ENCODE assay signal across 8 cellular contexts in genomic region chr7:5557920-5558401, GRCh38. TPM values are rescaled to one million over a fixed set of nuclear protein-coding genes. Genes with fewer than 3 reads are reported as not detected.
DNase-seq lines count a peak whose midpoint lies in the region; ATAC-seq, FAIRE-seq and TF ChIP-seq lines count a peak whose summit lies in the region.

No MANE protein-coding gene starts in this region.

- FAIRE-seq in HepG2 (lab: Jason Lieb, UNC), result no peak

- H3K36me3 ChIP-seq in HepG2 (replicated peaks in 1 of 2; ENCODE audit: control insufficient read depth in 1 of 2, insufficient read depth in 2 of 2, low read length in 2 of 2), result no peaks in the 10 kb centered on the region

- no TSS peak for BruUV-seq in HepG2 (replicated peaks; lab: Mats Ljungman, UMichigan)

- POLR2A ChIA-PET in HepG2 (lab: Yijun Ruan, JAX), result interaction anchor here (0.8 to 3.5 kb wide), 6 partner anchors 13 to 63 kb away, joined by 3 to 38 read pairs (median 6); no protein-coding TSS in a partner anchor

- no peaks in the 10 kb centered on the region for H3K9me3 ChIP-seq in HepG2 (ENCODE audit: low read length)

- peak overlapping the region; percentile 48 to 68 (median 55); a peak in 5 of 6 replicates for H3K4me3 ChIP-seq in HepG2 (replicated peaks in 1 of 3; ENCODE audit: insufficient read depth in 1 of 3, low read depth in 2 of 3, low read length in 3 of 3)

- WGBS in HepG2 (ENCODE audit: low lambda C conversion rate), result 2% methylated on average over 12 of the region's 12 CpGs

- H3K4me2 ChIP-seq in HepG2 (ENCODE audit: low read depth, low read length), result peak overlapping the region; percentile 93

- intact Hi-C loops in HepG2 (cut with micrococcal nuclease; ENCODE audit: unreplicated experiment), result no loop called here

- H3K9ac ChIP-seq in HepG2 (ENCODE audit: insufficient read depth, low read depth, low read length), result peak overlapping the region; percentile 61; the same call in 1 of the 2 replicates

- in situ Hi-C loops in HepG2 (cut with HindIII; ENCODE audit: extremely low pct_ligation_motif_present, low pct_unique_long_range_greater_than_20kb), result no loop called here

- peak overlapping the region; percentile 87 for H3K27ac ChIP-seq in HepG2 (ENCODE audit: extremely low read length, insufficient read depth, low read length)
- peak overlapping the region; percentile 88 for H3K27ac ChIP-seq in substantia nigra (ENCODE audit: low read depth, low read length, poor library complexity, severe bottlenecking)

- TF ChIP-seq POLR2A in HepG2 (IDR thresholded peaks at IDR 0.05; ENCODE audit: insufficient read depth in 1 of 2, low read depth in 2 of 2, low read length in 2 of 2), result peak in 1 of 2 experiments; percentile 19; a peak in 1 of 4 replicates

- DNase-seq in activated effector memory CD4-positive, alpha-beta T cell treated with anti-CD3 and anti-CD28 coated beads, Interleukin-2, amount 50 U/mL, for 16 hours, result peak; percentile 66
- no peak for DNase-seq in activated effector memory CD4-positive, alpha-beta T cell treated with Interleukin-2 at 50 U/mL for 16 hours
- peak; percentile 57 for DNase-seq in HK-2 (ENCODE audit: unreplicated experiment)
- DNase-seq in anterior cingulate cortex (lab: John Stamatoyannopoulos, UW), result peak in 41 of 58 donors; percentile 7 to 69 (median 32)
- peak; percentile 63 for DNase-seq in HepG2 (ENCODE audit: low spot score)
- DNase-seq in substantia nigra (lab: John Stamatoyannopoulos, UW), result peak in 41 of 49 donors; percentile 7 to 79 (median 46)
- no peak for DNase-seq in COLO668 (lab: John Stamatoyannopoulos, UW; ENCODE audit: unreplicated experiment)

- no peak for TF ChIP-seq CTCF in HepG2 (CRISPR knock-in tag; IDR thresholded peaks at IDR 0.05)

- TF ChIP-seq EP300 in HepG2 (IDR thresholded peaks at IDR 0.05; ENCODE audit: low read depth in 2 of 2, low read length in 2 of 2) (no peak), HepG2 (CRISPR knock-in tag; IDR thresholded peaks at IDR 0.05; ENCODE audit: borderline replicate concordance) (peak; percentile 38; the same call in 1 of the 2 replicates)

- H3K4me1 ChIP-seq in HepG2 (ENCODE audit: insufficient read depth, low read length), result peaks cover 54% of the 10 kb centered on the region

- H3K27me3 ChIP-seq in HepG2 (ENCODE audit: control insufficient read depth in 1 of 2, insufficient read depth in 2 of 2, low read length in 2 of 2), result no peaks in the 10 kb centered on the region

- CTCF ChIA-PET in HepG2 (lab: Yijun Ruan, JAX; ENCODE audit: low intra/inter-chr PET ratio, low total read pairs), result interaction anchor here (1.1 to 1.5 kb wide), 2 partner anchors 63 to 107 kb away, joined by 3 to 23 read pairs; no protein-coding TSS in a partner anchor

- no peaks in the 10 kb centered on the region for H4K20me1 ChIP-seq in HepG2 (ENCODE audit: insufficient read depth, low read length)

- TF ChIP-seq RAD21 in HepG2 (CRISPR knock-in tag; IDR thresholded peaks at IDR 0.05), result no peak

- H2AFZ ChIP-seq in HepG2 (ENCODE audit: low read length), result no peak overlapping the region

- H3K79me2 ChIP-seq in HepG2 (ENCODE audit: insufficient read depth, low read length), result no peaks in the 10 kb centered on the region

- peak; percentile 49 for ATAC-seq in HepG2
- ATAC-seq in GM19328 (IDR thresholded peaks at IDR 0.05; ENCODE audit: unreplicated experiment), result no peak

TF ChIP-seq in HepG2, 621 proteins besides CTCF, POLR2A, EP300 and RAD21 (continues in another document):
- TF ChIP-seq ZNF543 (CRISPR knock-in tag; IDR thresholded peaks at IDR 0.05) (no peak), YEATS4 (CRISPR knock-in tag; IDR thresholded peaks at IDR 0.05; ENCODE audit: borderline replicate concordance) (0 out of 2 replicates have a peak, but pooled peaks have one; percentile 13), ZNF121 (CRISPR knock-in tag; IDR thresholded peaks at IDR 0.05) (peak; percentile 87), RBFOX2 (IDR thresholded peaks at IDR 0.05; ENCODE audit: low read depth, low read length) (peak; percentile 49)

RNA-seq across cellular contexts. Expression of gene ACTB, which starts 27.6 kb away (rescaled TPM):
- total RNA-seq in HepG2 (2016; rRNA removed; fragmentation: Illumina TruSeq; extraction: Trizol), result 983 and 1,099 TPM in 2 replicates
- total RNA-seq in HepG2 (2016; cell fraction: cytosol; rRNA removed; fragmentation: Illumina TruSeq; extraction: Trizol; ENCODE audit: low read depth), result 406 and 413 TPM in 2 replicates
- 966 and 972 TPM in 2 replicates for total RNA-seq in HepG2 (2016; cell fraction: insoluble cytoplasmic fraction; rRNA removed; fragmentation: Illumina TruSeq; extraction: Trizol)
- 815 and 929 TPM in 2 replicates for total RNA-seq in HepG2 (2016; cell fraction: membrane; rRNA removed; fragmentation: Illumina TruSeq; extraction: Trizol)
- 668 and 755 TPM in 2 replicates for total RNA-seq in HepG2 (2016; cell fraction: nucleus; rRNA removed; fragmentation: Illumina TruSeq; extraction: Trizol)
- 984 and 1,160 TPM in 2 replicates for polyA plus RNA-seq in HepG2 (2011; rRNA removed)
- 567 and 620 TPM in 2 replicates for polyA plus RNA-seq in HepG2 (2011; cell fraction: cytosol; rRNA removed)
- 1,565 and 1,995 TPM in 2 replicates for polyA plus RNA-seq in HepG2 (2011; cell fraction: nucleus; rRNA removed)
- polyA plus RNA-seq in HepG2 (2012), result 984 and 1,070 TPM in 2 replicates
- polyA plus RNA-seq in HepG2 (2016; cell fraction: cytosol; fragmentation: Illumina TruSeq; extraction: Trizol; ENCODE audit: low read depth), result 510 and 558 TPM in 2 replicates
- polyA plus RNA-seq in HepG2 (2016; cell fraction: insoluble cytoplasmic fraction; fragmentation: Illumina TruSeq; extraction: Trizol; ENCODE audit: low read depth), result 1,764 and 2,207 TPM in 2 replicates
- polyA plus RNA-seq in HepG2 (2016; cell fraction: membrane; fragmentation: Illumina TruSeq; extraction: Trizol; ENCODE audit: low read depth), result 1,095 and 1,097 TPM in 2 replicates
- polyA plus RNA-seq in HepG2 (2016; cell fraction: nucleus; fragmentation: Illumina TruSeq; extraction: Trizol; ENCODE audit: insufficient read depth, low read depth), result 1,747 and 1,824 TPM in 2 replicates
- 2,677 and 2,857 TPM in 2 replicates for polyA minus RNA-seq in HepG2 (2011; rRNA and poly(A)+ RNA removed; ENCODE audit: low replicate concordance)
- polyA minus RNA-seq in HepG2 (2011; cell fraction: cytosol; rRNA and poly(A)+ RNA removed), result 1,014 and 1,055 TPM in 2 replicates
- 329 and 574 TPM in 2 replicates for polyA minus RNA-seq in HepG2 (2011; cell fraction: nucleus; rRNA and poly(A)+ RNA removed)

RNA-seq across cellular contexts. Expression of gene FSCN1, which starts 34.7 kb away (rescaled TPM):
- total RNA-seq in HepG2 (2016; rRNA removed; fragmentation: Illumina TruSeq; extraction: Trizol), result 35.5 and 44.0 TPM in 2 replicates
- total RNA-seq in HepG2 (2016; cell fraction: cytosol; rRNA removed; fragmentation: Illumina TruSeq; extraction: Trizol; ENCODE audit: low read depth), result 6.4 and 7.4 TPM in 2 replicates
- 32.0 and 43.8 TPM in 2 replicates for total RNA-seq in HepG2 (2016; cell fraction: insoluble cytoplasmic fraction; rRNA removed; fragmentation: Illumina TruSeq; extraction: Trizol)
- 20.9 and 22.0 TPM in 2 replicates for total RNA-seq in HepG2 (2016; cell fraction: membrane; rRNA removed; fragmentation: Illumina TruSeq; extraction: Trizol)
- total RNA-seq in HepG2 (2016; cell fraction: nucleus; rRNA removed; fragmentation: Illumina TruSeq; extraction: Trizol), result 21.3 and 24.5 TPM in 2 replicates
- polyA plus RNA-seq in HepG2 (2011; rRNA removed), result 21.2 and 29.0 TPM in 2 replicates
- 21.0 and 36.3 TPM in 2 replicates for polyA plus RNA-seq in HepG2 (2011; cell fraction: cytosol; rRNA removed)
- 41.0 and 50.2 TPM in 2 replicates for polyA plus RNA-seq in HepG2 (2011; cell fraction: nucleus; rRNA removed)
- 7.3 and 18.5 TPM in 2 replicates for polyA plus RNA-seq in HepG2 (2012)
- polyA plus RNA-seq in HepG2 (2016; cell fraction: cytosol; fragmentation: Illumina TruSeq; extraction: Trizol; ENCODE audit: low read depth), result 10.2 and 10.8 TPM in 2 replicates
- 58.7 and 73.9 TPM in 2 replicates for polyA plus RNA-seq in HepG2 (2016; cell fraction: insoluble cytoplasmic fraction; fragmentation: Illumina TruSeq; extraction: Trizol; ENCODE audit: low read depth)
- polyA plus RNA-seq in HepG2 (2016; cell fraction: membrane; fragmentation: Illumina TruSeq; extraction: Trizol; ENCODE audit: low read depth), result 22.3 and 24.1 TPM in 2 replicates
- polyA plus RNA-seq in HepG2 (2016; cell fraction: nucleus; fragmentation: Illumina TruSeq; extraction: Trizol; ENCODE audit: insufficient read depth, low read depth), result 53.5 and 58.8 TPM in 2 replicates
- polyA minus RNA-seq in HepG2 (2011; rRNA and poly(A)+ RNA removed; ENCODE audit: low replicate concordance), result 66.5 and 90.1 TPM in 2 replicates
- 43.7 and 53.5 TPM in 2 replicates for polyA minus RNA-seq in HepG2 (2011; cell fraction: cytosol; rRNA and poly(A)+ RNA removed)
- 12.7 and 16.4 TPM in 2 replicates for polyA minus RNA-seq in HepG2 (2011; cell fraction: nucleus; rRNA and poly(A)+ RNA removed)

RNA-seq across cellular contexts. Expression of gene FBXL18, which starts 44.4 kb away (rescaled TPM):
- 3.9 TPM in 2 replicates for total RNA-seq in HepG2 (2016; rRNA removed; fragmentation: Illumina TruSeq; extraction: Trizol)
- 1.1 and 1.6 TPM in 2 replicates for total RNA-seq in HepG2 (2016; cell fraction: cytosol; rRNA removed; fragmentation: Illumina TruSeq; extraction: Trizol; ENCODE audit: low read depth)
- total RNA-seq in HepG2 (2016; cell fraction: insoluble cytoplasmic fraction; rRNA removed; fragmentation: Illumina TruSeq; extraction: Trizol), result 3.7 and 4.0 TPM in 2 replicates
- 1.5 and 2.0 TPM in 2 replicates for total RNA-seq in HepG2 (2016; cell fraction: membrane; rRNA removed; fragmentation: Illumina TruSeq; extraction: Trizol)
- 2.9 and 3.3 TPM in 2 replicates for total RNA-seq in HepG2 (2016; cell fraction: nucleus; rRNA removed; fragmentation: Illumina TruSeq; extraction: Trizol)
- polyA plus RNA-seq in HepG2 (2011; rRNA removed), result 1.1 and 1.5 TPM in 2 replicates
- polyA plus RNA-seq in HepG2 (2011; cell fraction: cytosol; rRNA removed), result 0.63 and 1.1 TPM in 2 replicates
- 4.2 and 7.3 TPM in 2 replicates for polyA plus RNA-seq in HepG2 (2011; cell fraction: nucleus; rRNA removed)
- polyA plus RNA-seq in HepG2 (2012), result 1.5 and 2.0 TPM in 2 replicates
- polyA plus RNA-seq in HepG2 (2016; cell fraction: cytosol; fragmentation: Illumina TruSeq; extraction: Trizol; ENCODE audit: low read depth), result 0.17 and 0.19 TPM in 2 replicates
- polyA plus RNA-seq in HepG2 (2016; cell fraction: insoluble cytoplasmic fraction; fragmentation: Illumina TruSeq; extraction: Trizol; ENCODE audit: low read depth), result 1.4 and 2.4 TPM in 2 replicates
- polyA plus RNA-seq in HepG2 (2016; cell fraction: membrane; fragmentation: Illumina TruSeq; extraction: Trizol; ENCODE audit: low read depth), result 0.11 and 0.30 TPM in 2 replicates
- 2.1 and 2.5 TPM in 2 replicates for polyA plus RNA-seq in HepG2 (2016; cell fraction: nucleus; fragmentation: Illumina TruSeq; extraction: Trizol; ENCODE audit: insufficient read depth, low read depth)
- polyA minus RNA-seq in HepG2 (2011; rRNA and poly(A)+ RNA removed; ENCODE audit: low replicate concordance), result 9.2 and 12.0 TPM in 2 replicates
- polyA minus RNA-seq in HepG2 (2011; cell fraction: cytosol; rRNA and poly(A)+ RNA removed), result 3.7 and 4.0 TPM in 2 replicates
- 4.1 and 4.5 TPM in 2 replicates for polyA minus RNA-seq in HepG2 (2011; cell fraction: nucleus; rRNA and poly(A)+ RNA removed)

Comparison
In these comparisons a context has a peak if more than half of its experiments do, and no peak if none do; other contexts are left out.
1. DNase-seq: peak in activated effector memory CD4-positive, alpha-beta T cell treated with anti-CD3 and anti-CD28 coated beads, Interleukin-2, amount 50 U/mL, for 16 hours (single experiment), HK-2 (single experiment), anterior cingulate cortex (41 of 58), HepG2 (single experiment) and substantia nigra (41 of 49); none in activated effector memory CD4-positive, alpha-beta T cell treated with Interleukin-2 at 50 U/mL for 16 hours (single experiment) and COLO668 (single experiment).